ENCODE assay signal across 13 cellular contexts in genomic region chr13:30623392-30623791, GRCh38.
"Had no signal": no experiment of that assay in that cellular context is flagged by ENCODE, and none has a peak within 500 bp of the region (broad histone marks: within the 10 kb centered on the region; RNA-seq: fewer than 3 reads in every experiment).

No MANE protein-coding gene starts in this region.

- H3K9me3 ChIP-seq: neutrophil, right lobe of liver, SK-N-SH, tibial nerve had no signal

- H3K9me3 Mint-ChIP-seq: activated B cell treated with CpG ODN at 0.5 μM for 24 hours; activated naive CD4-positive, alpha-beta T cell treated with anti-CD3 and anti-CD28 coated beads, Interleukin-2, amount 50 U/mL, for 24 hours; effector memory CD8-positive, alpha-beta T cell; naive B cell; stimulated activated effector memory CD8-positive, alpha-beta T cell treated with anti-CD3 and anti-CD28 coated beads, Interleukin-12 subunit alpha, Interleukin-12 subunit beta, amount 100 ng/mL, for 72 hours; T-helper 1 cell treated with Interleukin-12 subunit alpha and Interleukin-12 subunit beta and Interleukin-4 antibody, amounts not matched to agents 30 μg/mL and 1 μg/mL, for 36 hours had no signal

- DNase-seq: activated B cell treated with CpG ODN at 0.5 μM for 24 hours; aorta; cortex of kidney; effector memory CD8-positive, alpha-beta T cell; naive B cell; right lobe of liver; SK-N-SH had no signal

- H3K4me3 Mint-ChIP-seq: activated B cell treated with CpG ODN at 0.5 μM for 24 hours; activated naive CD4-positive, alpha-beta T cell treated with anti-CD3 and anti-CD28 coated beads, Interleukin-2, amount 50 U/mL, for 24 hours; effector memory CD8-positive, alpha-beta T cell; stimulated activated effector memory CD8-positive, alpha-beta T cell treated with anti-CD3 and anti-CD28 coated beads, Interleukin-12 subunit alpha, Interleukin-12 subunit beta, amount 100 ng/mL, for 72 hours; T-helper 1 cell treated with Interleukin-12 subunit alpha and Interleukin-12 subunit beta and Interleukin-4 antibody, amounts not matched to agents 30 μg/mL and 1 μg/mL, for 36 hours had no signal

- H3K27ac Mint-ChIP-seq: activated B cell treated with CpG ODN at 0.5 μM for 24 hours; activated naive CD4-positive, alpha-beta T cell treated with anti-CD3 and anti-CD28 coated beads, Interleukin-2, amount 50 U/mL, for 24 hours; T-helper 1 cell treated with Interleukin-12 subunit alpha and Interleukin-12 subunit beta and Interleukin-4 antibody, amounts not matched to agents 30 μg/mL and 1 μg/mL, for 36 hours had no signal

- ATAC-seq: effector memory CD8-positive, alpha-beta T cell; Right ventricle myocardium inferior; stimulated activated effector memory CD8-positive, alpha-beta T cell treated with anti-CD3 and anti-CD28 coated beads, Interleukin-12 subunit alpha, Interleukin-12 subunit beta, amount 100 ng/mL, for 72 hours had no signal

- H3K27me3 Mint-ChIP-seq: activated B cell treated with CpG ODN at 0.5 μM for 24 hours; activated naive CD4-positive, alpha-beta T cell treated with anti-CD3 and anti-CD28 coated beads, Interleukin-2, amount 50 U/mL, for 24 hours; effector memory CD8-positive, alpha-beta T cell; naive B cell had no signal
